ENCODE assay signal across 19 cellular contexts in genomic region chr16:84459941-84460405, GRCh38. TPM values are rescaled to one million over a fixed set of nuclear protein-coding genes. Genes with fewer than 3 reads are reported as not detected.
DNase-seq lines count a peak whose midpoint lies in the region; ATAC-seq and TF ChIP-seq lines count a peak whose summit lies in the region.
"Had no signal": no experiment of that assay in that cellular context is flagged by ENCODE, and none has a peak within 500 bp of the region (broad histone marks: within the 10 kb centered on the region; RNA-seq: fewer than 3 reads in every experiment).

No MANE protein-coding gene starts in this region.

- peak; percentile 13 for DNase-seq in activated CD8-positive, alpha-beta memory T cell treated with anti-CD3 and anti-CD28 coated beads for 24 hours
- no peak for DNase-seq in activated CD8-positive, alpha-beta memory T cell treated with anti-CD3 and anti-CD28 coated beads, Interleukin-2, amount 50 U/mL, for 4 hours
- peak; percentile 77 for DNase-seq in NCI-H2171 treated with DMSO at 0.1 percent for 48 hours (lab: John Stamatoyannopoulos, UW)
- no peak for DNase-seq in left ventricle myocardium superior
- DNase-seq in stimulated activated effector memory CD8-positive, alpha-beta T cell treated with anti-CD3 and anti-CD28 coated beads, Interleukin-12 subunit alpha, Interleukin-12 subunit beta, amount 100 ng/mL, for 72 hours (ENCODE audit: low spot score in 2 of 2), result no peak
- no peak for DNase-seq in activated gamma-delta T cell treated with Interleukin-2 at 50 U/mL for 16 hours
- no peak for DNase-seq in GM13976 (ENCODE audit: low spot score)
- DNase-seq: ACHN; activated naive CD4-positive, alpha-beta T cell treated with anti-CD3 and anti-CD28 coated beads for 36 hours; CD4-positive, CD25-positive, alpha-beta regulatory T cell; gastrocnemius medialis; mammary epithelial cell; naive thymus-derived CD4-positive, alpha-beta T cell; NCI-H1436 treated with DMSO at 0.1 percent for 48 hours; NCI-H526 treated with DMSO at 0.1 percent for 48 hours; stimulated activated CD4-positive, alpha-beta T cell treated with anti-CD3 and anti-CD28 coated beads, Interleukin-15, amount 100 ng/mL, for 24 hours; stimulated activated naive CD8-positive, alpha-beta T cell treated with anti-CD3 and anti-CD28 coated beads, Interleukin-15, Interleukin-2, amounts not matched to agents 100 U/mL and 50 U/mL, for 24 hours had no signal

- TF ChIP-seq CTCF in GM13976 (IDR thresholded peaks at IDR 0.05; ENCODE audit: borderline replicate concordance, control extremely low read depth, extremely low read depth, insufficient read depth, missing control alignments), result no peak

- no peak overlapping the region for H3K4me3 Mint-ChIP-seq in stimulated activated effector memory CD8-positive, alpha-beta T cell treated with anti-CD3 and anti-CD28 coated beads, Interleukin-12 subunit alpha, Interleukin-12 subunit beta, amount 100 ng/mL, for 72 hours
- H3K4me3 Mint-ChIP-seq: activated naive CD4-positive, alpha-beta T cell treated with anti-CD3 and anti-CD28 coated beads for 36 hours; CD4-positive, CD25-positive, alpha-beta regulatory T cell; naive thymus-derived CD4-positive, alpha-beta T cell had no signal

- H3K27ac Mint-ChIP-seq in stimulated activated effector memory CD8-positive, alpha-beta T cell treated with anti-CD3 and anti-CD28 coated beads, Interleukin-12 subunit alpha, Interleukin-12 subunit beta, amount 100 ng/mL, for 72 hours, result peak overlapping the region; percentile 29
- H3K27ac Mint-ChIP-seq: activated naive CD4-positive, alpha-beta T cell treated with anti-CD3 and anti-CD28 coated beads for 36 hours; CD4-positive, CD25-positive, alpha-beta regulatory T cell had no signal

- peaks cover 7% of the 10 kb centered on the region for H3K4me1 Mint-ChIP-seq in stimulated activated effector memory CD8-positive, alpha-beta T cell treated with anti-CD3 and anti-CD28 coated beads, Interleukin-12 subunit alpha, Interleukin-12 subunit beta, amount 100 ng/mL, for 72 hours

- intact Hi-C loops in left ventricle myocardium superior (cut with micrococcal nuclease), result no loop called here

- in situ Hi-C loops in GM13976 (cut with MboI; ENCODE audit: low sequenced_read_pairs, unreplicated experiment), result no loop called here

- ATAC-seq in left ventricle myocardium superior, result peak; percentile 52
- no peak for ATAC-seq in stimulated activated effector memory CD8-positive, alpha-beta T cell treated with anti-CD3 and anti-CD28 coated beads, Interleukin-12 subunit alpha, Interleukin-12 subunit beta, amount 100 ng/mL, for 72 hours
- no peak for ATAC-seq in HG03469 (IDR thresholded peaks at IDR 0.05; ENCODE audit: unreplicated experiment)
- ATAC-seq: gastrocnemius medialis; naive thymus-derived CD4-positive, alpha-beta T cell; SK-N-SH treated with all-trans-retinoic acid at 6 μM for 48 hours; stimulated activated naive CD8-positive, alpha-beta T cell treated with anti-CD3 and anti-CD28 coated beads, Interleukin-15, Interleukin-2, amounts not matched to agents 100 U/mL and 50 U/mL, for 24 hours had no signal

- peaks cover 5% of the 10 kb centered on the region for H3K36me3 Mint-ChIP-seq in stimulated activated effector memory CD8-positive, alpha-beta T cell treated with anti-CD3 and anti-CD28 coated beads, Interleukin-12 subunit alpha, Interleukin-12 subunit beta, amount 100 ng/mL, for 72 hours

- no peaks in the 10 kb centered on the region for H3K9me3 Mint-ChIP-seq in stimulated activated effector memory CD8-positive, alpha-beta T cell treated with anti-CD3 and anti-CD28 coated beads, Interleukin-12 subunit alpha, Interleukin-12 subunit beta, amount 100 ng/mL, for 72 hours
- H3K9me3 Mint-ChIP-seq: activated naive CD4-positive, alpha-beta T cell treated with anti-CD3 and anti-CD28 coated beads for 36 hours had no signal

RNA-seq across cellular contexts. Expression of gene MEAK7, which starts 44.5 kb away (rescaled TPM):
- 4.4 TPM for total RNA-seq in left ventricle myocardium superior

Comparison
In these comparisons a context has a peak if more than half of its experiments do, and no peak if none do; other contexts are left out.
1. DNase-seq: peak in activated CD8-positive, alpha-beta memory T cell treated with anti-CD3 and anti-CD28 coated beads for 24 hours (single experiment) and NCI-H2171 treated with DMSO at 0.1 percent for 48 hours (single experiment); none in activated CD8-positive, alpha-beta memory T cell treated with anti-CD3 and anti-CD28 coated beads, Interleukin-2, amount 50 U/mL, for 4 hours (single experiment), left ventricle myocardium superior (single experiment), stimulated activated effector memory CD8-positive, alpha-beta T cell treated with anti-CD3 and anti-CD28 coated beads, Interleukin-12 subunit alpha, Interleukin-12 subunit beta, amount 100 ng/mL, for 72 hours (0 of 2), activated gamma-delta T cell treated with Interleukin-2 at 50 U/mL for 16 hours (single experiment) and GM13976 (single experiment).